15 cellular contexts compared by ENCODE assay signal in genomic region chr1:16092097-16092922, GRCh38. TPM values are rescaled to one million over a fixed set of nuclear protein-coding genes. Genes with fewer than 3 reads are reported as not detected.
DNase-seq lines count a peak whose midpoint lies in the region; ATAC-seq and TF ChIP-seq lines count a peak whose summit lies in the region.
"Had no signal": no experiment of that assay in that cellular context is flagged by ENCODE, and none has a peak within 500 bp of the region (broad histone marks: within the 10 kb centered on the region; RNA-seq: fewer than 3 reads in every experiment).

No MANE protein-coding gene starts in this region.

- H3K36me3 ChIP-seq in breast epithelium (no peaks in the 10 kb centered on the region), endodermal cell (ENCODE audit: control insufficient read depth, insufficient read depth, low read length) (no peaks in the 10 kb centered on the region), neural progenitor cell (no peaks in the 10 kb centered on the region), suprapubic skin (no peaks in the 10 kb centered on the region)

- H3K36me3 Mint-ChIP-seq in MCF 10A (ENCODE audit: insufficient read depth, unreplicated experiment) (peaks cover 5% of the 10 kb centered on the region), endodermal cell (ENCODE audit: low read depth) (no peaks in the 10 kb centered on the region), neural progenitor cell (no peaks in the 10 kb centered on the region)

- H3K9me3 ChIP-seq in breast epithelium, result no peaks in the 10 kb centered on the region
- H3K9me3 ChIP-seq in endodermal cell (ENCODE audit: control insufficient read depth, low read length), result no peaks in the 10 kb centered on the region
- no peaks in the 10 kb centered on the region for H3K9me3 ChIP-seq in neural progenitor cell (ENCODE audit: low read depth)
- no peaks in the 10 kb centered on the region for H3K9me3 ChIP-seq in suprapubic skin
- no peaks in the 10 kb centered on the region for H3K9me3 ChIP-seq in right cardiac atrium (ENCODE audit: control insufficient read depth, low read length)

- H3K4me3 Mint-ChIP-seq in MCF 10A (ENCODE audit: unreplicated experiment) (no peak overlapping the region), endodermal cell (no peak overlapping the region), neural progenitor cell (peak overlapping the region; percentile 57)

- H3K4me3 ChIP-seq in breast epithelium, result no peak overlapping the region
- H3K4me3 ChIP-seq in endodermal cell (ENCODE audit: low read length), result no peak overlapping the region
- no peak overlapping the region for H3K4me3 ChIP-seq in neural progenitor cell
- H3K4me3 ChIP-seq in suprapubic skin, result no peak overlapping the region
- no peak overlapping the region for H3K4me3 ChIP-seq in right cardiac atrium (ENCODE audit: low read length)
- H3K4me3 ChIP-seq: PC-9 had no signal

- H3K27ac Mint-ChIP-seq in MCF 10A (ENCODE audit: low read depth, unreplicated experiment) (no peak overlapping the region), endodermal cell (no peak overlapping the region), neural progenitor cell (peak overlapping the region; percentile 42)

- no TSS peak for BruUV-seq in MCF 10A (replicated peaks; lab: Mats Ljungman, UMichigan)

- CTCF ChIA-PET in MCF 10A (lab: Yijun Ruan, JAX), result interaction anchor here (0.6 to 3.4 kb wide), 3 partner anchors 10 to 193 kb away, joined by 3 to 23 read pairs (median 5); no protein-coding TSS in a partner anchor

- DNase-seq in breast epithelium (ENCODE audit: low spot score in 2 of 2), result no peak
- no peak for DNase-seq in MCF 10A (ENCODE audit: unreplicated experiment)
- DNase-seq in endodermal cell, result peak; percentile 47
- DNase-seq in neural progenitor cell (ENCODE audit: low spot score), result no peak
- no peak for DNase-seq in suprapubic skin (ENCODE audit: low spot score in 2 of 2)
- DNase-seq in SIG-M5 (lab: John Stamatoyannopoulos, UW), result no peak
- no peak for DNase-seq in right cardiac atrium
- no peak for DNase-seq in pons (ENCODE audit: low spot score)
- DNase-seq: AML-193, NCI-H1694 treated with DMSO at 0.1 percent for 48 hours, NCI-H226, NCI-H524 treated with DMSO at 0.1 percent for 48 hours, PC-9 had no signal

- TF ChIP-seq POLR2A in breast epithelium (IDR thresholded peaks at IDR 0.05), result no peak
- no peak for TF ChIP-seq POLR2A in suprapubic skin (IDR thresholded peaks at IDR 0.05)

- POLR2A ChIA-PET in MCF 10A (lab: Yijun Ruan, JAX), result interaction anchor here (0.6 to 1.7 kb wide), 3 partner anchors 12 to 94 kb away, joined by 3 to 4 read pairs (median 4); no protein-coding TSS in a partner anchor

- ATAC-seq in right cardiac atrium, result no peak

- no peaks in the 10 kb centered on the region for H3K79me2 ChIP-seq in neural progenitor cell (ENCODE audit: low read depth)

- H2AFZ ChIP-seq in neural progenitor cell (replicated peaks), result no peak overlapping the region
- H2AFZ ChIP-seq: PC-9 had no signal

- H3F3A ChIP-seq in neural progenitor cell (ENCODE audit: low read depth), result peaks cover 11% of the 10 kb centered on the region

- H3K27ac ChIP-seq in breast epithelium (peak overlapping the region; percentile 60 to 70), endodermal cell (ENCODE audit: low read depth, low read length) (no peak overlapping the region), neural progenitor cell (no peak overlapping the region), suprapubic skin (peak overlapping the region; percentile 72), right cardiac atrium (ENCODE audit: low read length) (no peak overlapping the region)
- H3K27ac ChIP-seq: 22Rv1, PC-9, RWPE1 had no signal

- H3K27me3 ChIP-seq in breast epithelium (no peaks in the 10 kb centered on the region), endodermal cell (ENCODE audit: control insufficient read depth, insufficient read depth, low read length, poor library complexity, severe bottlenecking) (no peaks in the 10 kb centered on the region), neural progenitor cell (peaks cover 4% of the 10 kb centered on the region), suprapubic skin (no peaks in the 10 kb centered on the region), right cardiac atrium (ENCODE audit: control insufficient read depth, insufficient read depth) (no peaks in the 10 kb centered on the region)

- H4K20me1 ChIP-seq in neural progenitor cell (ENCODE audit: low read depth), result no peaks in the 10 kb centered on the region

- TF ChIP-seq EP300 in suprapubic skin (IDR thresholded peaks at IDR 0.05), result no peak

- H3K9ac ChIP-seq in endodermal cell (ENCODE audit: extremely low read depth, low read length, poor library complexity, severe bottlenecking) (no peak overlapping the region), neural progenitor cell (no peak overlapping the region)

- H3K4me2 ChIP-seq in neural progenitor cell, result no peak overlapping the region

- intact Hi-C loops in breast epithelium (cut with DNase I; ENCODE audit: low total_unique reads), result no loop called here
- intact Hi-C loops in MCF 10A (cut with micrococcal nuclease), result no loop called here
- intact Hi-C loops in right cardiac atrium (cut with DNase I), result no loop called here

- H3K9me3 Mint-ChIP-seq in MCF 10A (ENCODE audit: unreplicated experiment), result no peaks in the 10 kb centered on the region
- no peaks in the 10 kb centered on the region for H3K9me3 Mint-ChIP-seq in endodermal cell
- no peaks in the 10 kb centered on the region for H3K9me3 Mint-ChIP-seq in neural progenitor cell

- no peak for TF ChIP-seq CTCF in breast epithelium (IDR thresholded peaks at IDR 0.05)
- TF ChIP-seq CTCF in MCF 10A (IDR thresholded peaks at IDR 0.05; ENCODE audit: unreplicated experiment), result no peak
- TF ChIP-seq CTCF in endodermal cell (conservative IDR thresholded peaks at IDR 0.05), result no peak
- no peak for TF ChIP-seq CTCF in neural progenitor cell (IDR thresholded peaks at IDR 0.05)
- no peak for TF ChIP-seq CTCF in suprapubic skin (IDR thresholded peaks at IDR 0.05)

- H3K27me3 Mint-ChIP-seq in MCF 10A (ENCODE audit: insufficient read depth, unreplicated experiment) (peaks cover 25% of the 10 kb centered on the region), endodermal cell (ENCODE audit: insufficient read depth) (peaks cover 7% of the 10 kb centered on the region), neural progenitor cell (ENCODE audit: insufficient read depth, low read depth) (peaks cover 20% of the 10 kb centered on the region)

- H3K4me1 Mint-ChIP-seq in MCF 10A (ENCODE audit: insufficient read depth, unreplicated experiment) (peaks cover 6% of the 10 kb centered on the region), endodermal cell (peaks cover 21% of the 10 kb centered on the region), neural progenitor cell (peaks cover 44% of the 10 kb centered on the region)

- WGBS in endodermal cell (ENCODE audit: insufficient coverage in 1 of 2, insufficient read length in 1 of 2), 2 experiments, result 93 to 95% methylated on average over 13 to 18 of the region's 18 CpGs
- WGBS in suprapubic skin, result 72% methylated on average over 7 of the region's 18 CpGs
- WGBS in right cardiac atrium, result 90% methylated on average over 18 of the region's 18 CpGs

- H3K4me1 ChIP-seq in breast epithelium (peaks cover 0 to 9% of the 10 kb centered on the region in 2 donors), endodermal cell (ENCODE audit: control insufficient read depth, insufficient read depth, low read length) (peaks cover 6% of the 10 kb centered on the region), neural progenitor cell (peaks cover 19% of the 10 kb centered on the region), suprapubic skin (peaks cover 47% of the 10 kb centered on the region), right cardiac atrium (ENCODE audit: control insufficient read depth, insufficient read depth, low read length) (no peaks in the 10 kb centered on the region)

RNA-seq across cellular contexts. Expression of gene FAM131C, which starts 18.9 kb away (rescaled TPM):
- total RNA-seq in breast epithelium (not detected), MCF 10A (2022) (0.20 TPM in 1 of 2 replicates, not detected in the other), endodermal cell (1 to 10 TPM in 1 of 2 donors, under 1 TPM in 1; 0.66 to 2.5 TPM), neural progenitor cell (ENCODE audit: low replicate concordance) (0.13 and 2.6 TPM in 2 replicates), suprapubic skin (1 to 10 TPM in 2 of 4 donors, under 1 TPM in 1, not detected in 1; 0.72 to 1.6 (median 1.2) TPM), right cardiac atrium (1 to 10 TPM; 2.6 to 6.1 (median 4.5) TPM)
- polyA plus RNA-seq in endodermal cell (2013, experiment 1 of 2), result 3.7 TPM
- 2.4 TPM for polyA plus RNA-seq in endodermal cell (2013, experiment 2 of 2)
- polyA plus RNA-seq in right cardiac atrium, result 11.5 TPM

RNA-seq across cellular contexts. Expression of gene CLCNKB, which starts 48.7 kb away (rescaled TPM):
- total RNA-seq in breast epithelium (under 1 TPM; 0.32 to 0.88 (median 0.33) TPM), MCF 10A (2022) (not detected in 2 replicates), endodermal cell (1 to 10 TPM; 3.6 to 3.7 TPM), neural progenitor cell (ENCODE audit: low replicate concordance) (0.97 and 2.7 TPM in 2 replicates), suprapubic skin (under 1 TPM in 1 of 4 donors, not detected in 3; 0.42 TPM), right cardiac atrium (1 to 10 TPM; 1.9 to 4.7 (median 4.1) TPM)
- polyA plus RNA-seq in endodermal cell (2013, experiment 1 of 2), result 3.4 TPM
- polyA plus RNA-seq in endodermal cell (2013, experiment 2 of 2), result 2.0 TPM
- polyA plus RNA-seq in right cardiac atrium, result 3.4 TPM

Comparison
In these comparisons a context has a peak if more than half of its experiments do, and no peak if none do; other contexts are left out.
1. H3K27ac ChIP-seq: peak in breast epithelium (2 of 2) and suprapubic skin (single experiment); none in endodermal cell (single experiment), neural progenitor cell (single experiment) and right cardiac atrium (single experiment).